2 cellular contexts compared by ENCODE assay signal in the genomic region with DNA sequence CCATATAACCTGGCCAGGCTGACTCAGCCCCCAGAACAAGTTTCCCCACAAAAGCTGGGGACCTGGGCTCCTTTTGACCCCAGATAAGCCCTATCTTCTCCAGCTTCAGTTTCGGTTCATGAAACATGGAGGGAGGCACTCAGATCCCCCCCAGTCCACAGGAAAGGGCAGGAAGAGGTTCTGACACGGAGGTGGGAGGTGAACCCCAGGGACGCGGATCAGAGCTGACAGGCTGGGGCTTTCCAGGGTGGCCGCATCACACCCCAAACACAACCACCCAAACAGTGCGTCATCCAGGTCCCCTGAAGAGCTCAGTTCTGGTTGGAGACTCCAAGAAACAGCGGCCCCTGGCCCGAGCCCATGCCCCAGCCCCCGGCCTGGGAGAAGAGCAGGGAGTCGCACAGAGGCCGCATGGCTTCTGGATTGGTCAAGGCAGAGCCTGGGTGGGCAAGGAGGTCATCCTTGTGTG.
TF ChIP-seq lines count a peak whose summit lies in the region.

No MANE protein-coding gene starts in this region.

TF ChIP-seq in IMR-90, 13 proteins besides CTCF, POLR2A, EP300 and RAD21:
- TF ChIP-seq MAFK (IDR thresholded peaks at IDR 0.05; ENCODE audit: low read depth, low read length) (no peak), SMC3 (IDR thresholded peaks at IDR 0.05; ENCODE audit: low read depth, low read length) (no peak), NFE2L2 (IDR thresholded peaks at IDR 0.05; ENCODE audit: low read depth, low read length) (no peak), MAZ (IDR thresholded peaks at IDR 0.05; ENCODE audit: borderline replicate concordance, low read depth, low read length) (no peak), CHD1 (IDR thresholded peaks at IDR 0.05; ENCODE audit: low read depth, low read length) (no peak)
- TF ChIP-seq, protein P1, sequence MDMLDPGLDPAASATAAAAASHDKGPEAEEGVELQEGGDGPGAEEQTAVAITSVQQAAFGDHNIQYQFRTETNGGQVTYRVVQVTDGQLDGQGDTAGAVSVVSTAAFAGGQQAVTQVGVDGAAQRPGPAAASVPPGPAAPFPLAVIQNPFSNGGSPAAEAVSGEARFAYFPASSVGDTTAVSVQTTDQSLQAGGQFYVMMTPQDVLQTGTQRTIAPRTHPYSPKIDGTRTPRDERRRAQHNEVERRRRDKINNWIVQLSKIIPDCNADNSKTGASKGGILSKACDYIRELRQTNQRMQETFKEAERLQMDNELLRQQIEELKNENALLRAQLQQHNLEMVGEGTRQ (IDR thresholded peaks at IDR 0.05; ENCODE audit: low read depth, low read length) = no peak
- TF ChIP-seq, protein P2, sequence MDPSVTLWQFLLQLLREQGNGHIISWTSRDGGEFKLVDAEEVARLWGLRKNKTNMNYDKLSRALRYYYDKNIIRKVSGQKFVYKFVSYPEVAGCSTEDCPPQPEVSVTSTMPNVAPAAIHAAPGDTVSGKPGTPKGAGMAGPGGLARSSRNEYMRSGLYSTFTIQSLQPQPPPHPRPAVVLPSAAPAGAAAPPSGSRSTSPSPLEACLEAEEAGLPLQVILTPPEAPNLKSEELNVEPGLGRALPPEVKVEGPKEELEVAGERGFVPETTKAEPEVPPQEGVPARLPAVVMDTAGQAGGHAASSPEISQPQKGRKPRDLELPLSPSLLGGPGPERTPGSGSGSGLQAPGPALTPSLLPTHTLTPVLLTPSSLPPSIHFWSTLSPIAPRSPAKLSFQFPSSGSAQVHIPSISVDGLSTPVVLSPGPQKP (IDR thresholded peaks at IDR 0.05; ENCODE audit: borderline replicate concordance, low read depth, low read length) = no peak

TF ChIP-seq in H1, 55 proteins besides CTCF, POLR2A, EP300 and RAD21:
- TF ChIP-seq RBBP5 (IDR thresholded peaks at IDR 0.05; ENCODE audit: borderline replicate concordance, low read depth, low read length) (no peak), SUZ12 (IDR thresholded peaks at IDR 0.05; ENCODE audit: low read length) (no peak), SRF (IDR thresholded peaks at IDR 0.05; ENCODE audit: low read depth, low read length) (no peak), EZH2 (IDR thresholded peaks at IDR 0.05; ENCODE audit: low read depth, low read length, severe bottlenecking) (no peak), BRCA1 (IDR thresholded peaks at IDR 0.05; ENCODE audit: low read depth, low read length) (no peak), HDAC2 (IDR thresholded peaks at IDR 0.05; ENCODE audit: borderline replicate concordance in 1 of 2, low read depth in 2 of 2, low read length in 2 of 2) (no peak), JUN (IDR thresholded peaks at IDR 0.05; ENCODE audit: low read depth, low read length) (no peak), CEBPB (IDR thresholded peaks at IDR 0.05; ENCODE audit: low read depth, low read length) (no peak), JUND (IDR thresholded peaks at IDR 0.05; ENCODE audit: low read length) (no peak), GABPA (IDR thresholded peaks at IDR 0.05; ENCODE audit: borderline replicate concordance, insufficient read depth, low read length) (no peak), KDM1A (IDR thresholded peaks at IDR 0.05; ENCODE audit: borderline replicate concordance, low read length) (no peak), SAP30 (IDR thresholded peaks at IDR 0.05; ENCODE audit: insufficient read depth, insufficient replicate concordance, low read length) (no peak)
- TF ChIP-seq, protein P1 (IDR thresholded peaks at IDR 0.05; ENCODE audit: low read length) = no peak
